ENCODE assay signal across 22 cellular contexts in the genomic region with DNA sequence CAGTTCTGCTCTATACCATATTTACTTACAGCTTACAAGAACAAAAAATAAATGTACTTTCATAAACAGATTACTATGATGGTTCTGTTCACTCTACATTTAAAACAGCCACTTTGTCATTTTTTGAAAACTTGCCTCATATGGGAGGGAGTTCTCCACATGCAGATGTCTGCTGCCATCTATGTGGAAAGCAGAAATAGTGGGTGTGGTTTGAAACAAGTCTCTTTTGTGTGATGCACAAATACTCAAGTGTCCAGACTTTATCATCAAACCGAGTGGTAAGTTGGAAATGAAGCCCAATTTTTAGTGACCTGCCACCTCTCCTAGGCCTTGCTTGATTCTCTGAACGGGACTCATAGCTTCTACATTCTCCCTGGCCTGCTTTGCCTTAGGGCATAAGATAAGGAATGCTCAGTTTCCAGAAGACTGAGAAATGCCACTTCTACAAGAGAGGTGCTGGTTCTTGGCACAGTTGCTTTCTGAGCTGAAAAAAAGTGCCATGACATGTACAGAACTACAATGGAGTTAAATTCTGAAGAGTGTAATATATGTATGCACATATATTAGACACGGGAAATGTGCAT.
DNase-seq lines count a peak whose midpoint lies in the region; FAIRE-seq and TF ChIP-seq lines count a peak whose summit lies in the region.
"Had no signal": no experiment of that assay in that cellular context is flagged by ENCODE, and none has a peak within 500 bp of the region (broad histone marks: within the 10 kb centered on the region; RNA-seq: fewer than 3 reads in every experiment).

No MANE protein-coding gene starts in this region.

- CTCF ChIA-PET in CD4-positive, alpha-beta memory T cell (lab: Charles Lee; ENCODE audit: partially characterized antibody): no interaction called here

- H3K27me3 Mint-ChIP-seq in CD4-positive, alpha-beta memory T cell: no peaks in the 10 kb centered on the region
- H3K27me3 Mint-ChIP-seq: activated naive CD4-positive, alpha-beta T cell treated with anti-CD3 and anti-CD28 coated beads, Interleukin-2, amount 50 U/mL, for 24 hours; brain; T-cell had no signal

- POLR2A ChIA-PET in CD4-positive, alpha-beta memory T cell (lab: Charles Lee; ENCODE audit: partially characterized antibody): no interaction called here

- no peak overlapping the region for H3K4me3 ChIP-seq in fibroblast of villous mesenchyme (ENCODE audit: low read depth, low read length)
- H3K4me3 ChIP-seq in CD4-positive, alpha-beta memory T cell (ENCODE audit: low read length in 2 of 2): no peak overlapping the region
- H3K4me3 ChIP-seq: pancreas, PC-9, skin epidermis, thyroid gland had no signal

- peak; percentile 14 for TF ChIP-seq CTCF in AG09319 (IDR thresholded peaks at IDR 0.05; ENCODE audit: low read depth, low read length)
- TF ChIP-seq CTCF in fibroblast of villous mesenchyme (IDR thresholded peaks at IDR 0.05; ENCODE audit: insufficient read depth, low read depth, low read length): peak; percentile 4

- no peaks in the 10 kb centered on the region for H3K36me3 ChIP-seq in CD4-positive, alpha-beta memory T cell (ENCODE audit: insufficient read depth, low read length)
- H3K36me3 ChIP-seq: pancreas, thyroid gland had no signal

- H3K36me3 Mint-ChIP-seq in CD4-positive, alpha-beta memory T cell: no peaks in the 10 kb centered on the region
- H3K36me3 Mint-ChIP-seq: activated naive CD4-positive, alpha-beta T cell treated with anti-CD3 and anti-CD28 coated beads, Interleukin-2, amount 50 U/mL, for 24 hours; T-cell had no signal

- H3K4me1 ChIP-seq in CD4-positive, alpha-beta memory T cell (ENCODE audit: insufficient read depth, low read length): no peaks in the 10 kb centered on the region
- H3K4me1 ChIP-seq: pancreas, thyroid gland had no signal

- H3K27me3 ChIP-seq in CD4-positive, alpha-beta memory T cell (ENCODE audit: insufficient read depth, low read length): no peaks in the 10 kb centered on the region
- H3K27me3 ChIP-seq: pancreas, thyroid gland had no signal

- H3K9me3 ChIP-seq in CD4-positive, alpha-beta memory T cell (ENCODE audit: control insufficient read depth in 1 of 2, low read length in 2 of 2): no peaks in the 10 kb centered on the region
- H3K9me3 ChIP-seq: pancreas, thyroid gland had no signal

- no peaks in the 10 kb centered on the region for H3K4me1 Mint-ChIP-seq in CD4-positive, alpha-beta memory T cell
- H3K4me1 Mint-ChIP-seq: activated naive CD4-positive, alpha-beta T cell treated with anti-CD3 and anti-CD28 coated beads, Interleukin-2, amount 50 U/mL, for 24 hours; T-cell had no signal

- intact Hi-C loops in CD4-positive, alpha-beta memory T cell (cut with micrococcal nuclease): no loop called here

- no peak for FAIRE-seq in RCC 7860 (lab: Jason Lieb, UNC)
- FAIRE-seq: HepG2, pancreas had no signal

- H3K9me3 Mint-ChIP-seq in CD4-positive, alpha-beta memory T cell: peaks cover 0 to 5% (median 0%) of the 10 kb centered on the region in 8 donors
- H3K9me3 Mint-ChIP-seq: T-cell had no signal

- H3K4me3 Mint-ChIP-seq in CD4-positive, alpha-beta memory T cell: no peak overlapping the region
- H3K4me3 Mint-ChIP-seq: activated naive CD4-positive, alpha-beta T cell treated with anti-CD3 and anti-CD28 coated beads, Interleukin-2, amount 50 U/mL, for 24 hours; brain; T-cell had no signal

- H3K27ac ChIP-seq in CD4-positive, alpha-beta memory T cell (ENCODE audit: low read depth, low read length): no peak overlapping the region
- H3K27ac ChIP-seq: pancreas, PC-9, skin epidermis, thyroid gland had no signal

- no peak for DNase-seq in AG09319 (ENCODE audit: extremely low read depth, low read depth)
- peak; percentile 3 for DNase-seq in ELR (ENCODE audit: low read depth)
- DNase-seq in RPMI7951 (ENCODE audit: low read depth): peak; percentile 60
- DNase-seq in fibroblast of villous mesenchyme (ENCODE audit: low read depth): no peak
- DNase-seq in SKM-1 (lab: John Stamatoyannopoulos, UW; ENCODE audit: unreplicated experiment): no peak
- DNase-seq in RCC 7860 (ENCODE audit: low spot score): no peak
- DNase-seq in CD4-positive, alpha-beta memory T cell: no peak
- no peak for DNase-seq in activated CD4-positive, alpha-beta T cell treated with anti-CD3 and anti-CD28 coated beads, Interleukin-2, amount 50 U/mL, for 4 hours
- DNase-seq: activated CD4-positive, alpha-beta T cell treated with anti-CD3 and anti-CD28 coated beads, Interleukin-2, amount 50 U/mL, for 48 hours; activated T-cell treated with anti-CD3 and anti-CD28 coated beads, Interleukin-2, amount 50 U/mL, for 1 hour; left colon; NCI-H1105 treated with DMSO at 0.1 percent for 48 hours; NCI-H510A; pancreas; PC-9; stimulated activated CD4-positive, alpha-beta T cell treated with anti-CD3 and anti-CD28 coated beads, Interleukin-4, amount 100 ng/mL, for 4 hours; T-cell; thyroid gland had no signal

- H3K27ac Mint-ChIP-seq in CD4-positive, alpha-beta memory T cell: no peak overlapping the region
- H3K27ac Mint-ChIP-seq: activated naive CD4-positive, alpha-beta T cell treated with anti-CD3 and anti-CD28 coated beads, Interleukin-2, amount 50 U/mL, for 24 hours; brain; T-cell had no signal

Comparison
In these comparisons a context has a peak if more than half of its experiments do, and no peak if none do; other contexts are left out.
1. DNase-seq: peak in ELR (single experiment) and RPMI7951 (single experiment); none in AG09319 (single experiment), fibroblast of villous mesenchyme (single experiment), SKM-1 (single experiment), RCC 7860 (single experiment), CD4-positive, alpha-beta memory T cell (0 of 5) and activated CD4-positive, alpha-beta T cell treated with anti-CD3 and anti-CD28 coated beads, Interleukin-2, amount 50 U/mL, for 4 hours (0 of 2).